In genomic region chr3:9902372-9903237, GRCh38 we compare ENCODE assay signal across 9 cellular contexts. TPM values are rescaled to one million over a fixed set of nuclear protein-coding genes. Genes with fewer than 3 reads are reported as not detected.
DNase-seq lines count a peak whose midpoint lies in the region; ATAC-seq, FAIRE-seq and TF ChIP-seq lines count a peak whose summit lies in the region.
"Had no signal": no experiment of that assay in that cellular context is flagged by ENCODE, and none has a peak within 500 bp of the region (broad histone marks: within the 10 kb centered on the region; RNA-seq: fewer than 3 reads in every experiment).

TSS of gene IL17RE (plus strand) at chr3:9902848. CDS start at chr3:9902933, 85 bp downstream.

- H3K27me3 ChIP-seq in ascending aorta (no peaks in the 10 kb centered on the region), HepG2 (ENCODE audit: control insufficient read depth in 1 of 2, insufficient read depth in 2 of 2, low read length in 2 of 2) (no peaks in the 10 kb centered on the region; a peak in 1 of 5 replicates), tibial artery (no peaks in the 10 kb centered on the region)
- H3K27me3 ChIP-seq: dorsolateral prefrontal cortex had no signal

- intact Hi-C loops in ascending aorta (cut with DNase I) (no loop called here), HepG2 (cut with micrococcal nuclease; ENCODE audit: unreplicated experiment) (loop anchor here (5.0 kb wide), 1 partner anchor 45 kb away; no protein-coding TSS in a partner anchor), tibial artery (cut with DNase I; ENCODE audit: low total_unique reads) (loop anchor here (5.0 kb wide), 1 partner anchor 400 kb away; no protein-coding TSS in a partner anchor)

- peaks cover 15% of the 10 kb centered on the region for H3K79me2 ChIP-seq in HepG2 (ENCODE audit: insufficient read depth, low read length)

- TF ChIP-seq CTCF in ascending aorta (IDR thresholded peaks at IDR 0.05) (no peak), HepG2 (CRISPR knock-in tag; IDR thresholded peaks at IDR 0.05) (no peak), tibial artery (IDR thresholded peaks at IDR 0.05) (no peak)

- peak; percentile 50 for ATAC-seq in activated CD8-positive, alpha-beta memory T cell treated with anti-CD3 and anti-CD28 coated beads, Interleukin-2, amount 10 ng/mL, durations not matched to agents 7 days and 5 days
- ATAC-seq in HepG2, result peak; percentile 70
- ATAC-seq in stimulated activated memory B cell treated with anti-CD40 and anti-IgM and Interleukin-4, amounts not matched to agents 10 μg/mL and 1 μg/mL and 100 μg/mL, for 72 hours, result no peak

- H3K27ac Mint-ChIP-seq in activated CD8-positive, alpha-beta memory T cell treated with anti-CD3 and anti-CD28 coated beads, Interleukin-2, amount 10 ng/mL, durations not matched to agents 7 days and 5 days, result peak within 1 kb of the TSS; percentile 25
- H3K27ac Mint-ChIP-seq in stimulated activated memory B cell treated with anti-CD40 and anti-IgM and Interleukin-4, amounts not matched to agents 10 μg/mL and 1 μg/mL and 100 μg/mL, for 72 hours, result no peak within 1 kb of the TSS

- H3K9me3 ChIP-seq in ascending aorta (no peaks in the 10 kb centered on the region), HepG2 (ENCODE audit: low read length) (no peaks in the 10 kb centered on the region), tibial artery (no peaks in the 10 kb centered on the region)

- no peak for TF ChIP-seq RAD21 in HepG2 (CRISPR knock-in tag; IDR thresholded peaks at IDR 0.05)

- FAIRE-seq in HepG2 (lab: Jason Lieb, UNC), result peak; percentile 40

- H3K4me1 Mint-ChIP-seq in activated CD8-positive, alpha-beta memory T cell treated with anti-CD3 and anti-CD28 coated beads, Interleukin-2, amount 10 ng/mL, durations not matched to agents 7 days and 5 days, result peaks cover 25% of the 10 kb centered on the region
- H3K4me1 Mint-ChIP-seq in stimulated activated memory B cell treated with anti-CD40 and anti-IgM and Interleukin-4, amounts not matched to agents 10 μg/mL and 1 μg/mL and 100 μg/mL, for 72 hours, result peaks cover 16% of the 10 kb centered on the region

- H3K9ac ChIP-seq in HepG2 (ENCODE audit: insufficient read depth, low read depth, low read length), result peak within 1 kb of the TSS; percentile 83

- H3K4me3 ChIP-seq in ascending aorta, result peak within 1 kb of the TSS in 1 of 2 donors; percentile 60
- H3K4me3 ChIP-seq in HepG2 (replicated peaks in 1 of 3; ENCODE audit: insufficient read depth in 1 of 3, low read depth in 2 of 3, low read length in 3 of 3), result peak within 1 kb of the TSS; percentile 76 to 92 (median 89)
- H3K4me3 ChIP-seq in tibial artery, result peak within 1 kb of the TSS; percentile 53 to 65

- H3K36me3 ChIP-seq in ascending aorta (no peaks in the 10 kb centered on the region), HepG2 (replicated peaks in 1 of 2; ENCODE audit: control insufficient read depth in 1 of 2, insufficient read depth in 2 of 2, low read length in 2 of 2) (peaks cover 5 to 9% of the 10 kb centered on the region in 2 experiments), tibial artery (peaks cover 8 to 15% (median 9%) of the 10 kb centered on the region in 3 donors)

- peak within 1 kb of the TSS; percentile 31 for H2AFZ ChIP-seq in HepG2 (ENCODE audit: low read length)

- in situ Hi-C loops in HepG2 (cut with HindIII; ENCODE audit: extremely low pct_ligation_motif_present, low pct_unique_long_range_greater_than_20kb), result no loop called here

- WGBS in HepG2 (ENCODE audit: low lambda C conversion rate), result 2% methylated on average over 12 of the region's 13 CpGs

- H3K27ac ChIP-seq in ascending aorta (peak within 1 kb of the TSS; percentile 82 to 84), HepG2 (ENCODE audit: extremely low read length, insufficient read depth, low read length) (peak within 1 kb of the TSS; percentile 92), tibial artery (peak within 1 kb of the TSS; percentile 79 to 82)

- CTCF ChIA-PET in activated CD8-positive, alpha-beta memory T cell treated with anti-CD3 and anti-CD28 coated beads, Interleukin-2, amount 10 ng/mL, durations not matched to agents 7 days and 5 days (lab: Charles Lee), result interaction anchor here (0.9 to 3.7 kb wide), 5 partner anchors 9 to 62 kb away, joined by 3 to 16 read pairs (median 3); partner anchors contain the start of gene CRELD1
- CTCF ChIA-PET in HepG2 (lab: Yijun Ruan, JAX; ENCODE audit: low intra/inter-chr PET ratio, low total read pairs), result no interaction called here

- H3K27me3 Mint-ChIP-seq in activated CD8-positive, alpha-beta memory T cell treated with anti-CD3 and anti-CD28 coated beads, Interleukin-2, amount 10 ng/mL, durations not matched to agents 7 days and 5 days, result no peaks in the 10 kb centered on the region
- no peaks in the 10 kb centered on the region for H3K27me3 Mint-ChIP-seq in stimulated activated memory B cell treated with anti-CD40 and anti-IgM and Interleukin-4, amounts not matched to agents 10 μg/mL and 1 μg/mL and 100 μg/mL, for 72 hours

- no peaks in the 10 kb centered on the region for H4K20me1 ChIP-seq in HepG2 (ENCODE audit: insufficient read depth, low read length)

- TF ChIP-seq POLR2A in HepG2 (IDR thresholded peaks at IDR 0.05; ENCODE audit: insufficient read depth in 1 of 2, low read depth in 2 of 2, low read length in 2 of 2), result peak; percentile 47 to 75

- POLR2A ChIA-PET in HepG2 (lab: Yijun Ruan, JAX), result interaction anchor here (0.7 to 9.3 kb wide), 20 partner anchors 9 to 500 kb away, joined by 3 to 298 read pairs (median 5); partner anchors contain the start of genes ARPC4, CIDEC, CRELD1 and IL17RC

- TF ChIP-seq EP300 in HepG2 (IDR thresholded peaks at IDR 0.05; ENCODE audit: low read depth in 2 of 2, low read length in 2 of 2) (no peak), HepG2 (CRISPR knock-in tag; IDR thresholded peaks at IDR 0.05; ENCODE audit: borderline replicate concordance) (peak; percentile 6; the same call in 1 of the 2 replicates)

- H3K36me3 Mint-ChIP-seq in activated CD8-positive, alpha-beta memory T cell treated with anti-CD3 and anti-CD28 coated beads, Interleukin-2, amount 10 ng/mL, durations not matched to agents 7 days and 5 days, result no peaks in the 10 kb centered on the region
- no peaks in the 10 kb centered on the region for H3K36me3 Mint-ChIP-seq in stimulated activated memory B cell treated with anti-CD40 and anti-IgM and Interleukin-4, amounts not matched to agents 10 μg/mL and 1 μg/mL and 100 μg/mL, for 72 hours

- BruUV-seq in HepG2 (replicated peaks; lab: Mats Ljungman, UMichigan), result no TSS peak

- H3K9me3 Mint-ChIP-seq in activated CD8-positive, alpha-beta memory T cell treated with anti-CD3 and anti-CD28 coated beads, Interleukin-2, amount 10 ng/mL, durations not matched to agents 7 days and 5 days (ENCODE audit: low read depth), result no peaks in the 10 kb centered on the region
- H3K9me3 Mint-ChIP-seq in stimulated activated memory B cell treated with anti-CD40 and anti-IgM and Interleukin-4, amounts not matched to agents 10 μg/mL and 1 μg/mL and 100 μg/mL, for 72 hours, result no peaks in the 10 kb centered on the region

- no peak for DNase-seq in activated CD8-positive, alpha-beta memory T cell treated with anti-CD3 and anti-CD28 coated beads, Interleukin-2, amount 10 ng/mL, durations not matched to agents 7 days and 5 days
- no peak for DNase-seq in activated CD8-positive, alpha-beta memory T cell treated with anti-CD3 and anti-CD28 coated beads, Interleukin-2, amount 50 U/mL, for 4 hours
- DNase-seq in ascending aorta (ENCODE audit: low spot score in 2 of 2) (peak in 1 of 2 donors; percentile 71), HepG2 (ENCODE audit: low spot score) (peak; percentile 41), tibial artery (peak in 1 of 2 donors; percentile 80), NCI-H2029 (lab: John Stamatoyannopoulos, UW) (no peak)
- no peak for DNase-seq in stimulated activated CD8-positive, alpha-beta memory T cell treated with anti-CD3 and anti-CD28 coated beads, Interleukin-4, amount 100 ng/mL, for 48 hours

- H3K4me1 ChIP-seq in ascending aorta (peaks cover 0 to 6% of the 10 kb centered on the region in 2 donors), HepG2 (ENCODE audit: insufficient read depth, low read length) (peaks cover 70% of the 10 kb centered on the region), tibial artery (peaks cover 0 to 46% (median 17%) of the 10 kb centered on the region in 4 donors)

- peak within 1 kb of the TSS; percentile 97 for H3K4me2 ChIP-seq in HepG2 (ENCODE audit: low read depth, low read length)

- no peak within 1 kb of the TSS for H3K4me3 Mint-ChIP-seq in activated CD8-positive, alpha-beta memory T cell treated with anti-CD3 and anti-CD28 coated beads, Interleukin-2, amount 10 ng/mL, durations not matched to agents 7 days and 5 days
- H3K4me3 Mint-ChIP-seq in stimulated activated memory B cell treated with anti-CD40 and anti-IgM and Interleukin-4, amounts not matched to agents 10 μg/mL and 1 μg/mL and 100 μg/mL, for 72 hours, result no peak within 1 kb of the TSS

RNA-seq across cellular contexts. Expression of gene IL17RE, which starts in this region (rescaled TPM):
- 1 to 10 TPM in 1 of 2 experiments, under 1 TPM in 1; 0.68 to 1.9 TPM for total RNA-seq in activated CD8-positive, alpha-beta memory T cell treated with anti-CD3 and anti-CD28 coated beads, Interleukin-2, amount 10 ng/mL, durations not matched to agents 7 days and 5 days
- total RNA-seq in ascending aorta, result 21.7 TPM
- total RNA-seq in HepG2 (2016; rRNA removed; fragmentation: Illumina TruSeq; extraction: Trizol), result 6.7 and 14.5 TPM in 2 replicates
- total RNA-seq in HepG2 (2016; cell fraction: cytosol; rRNA removed; fragmentation: Illumina TruSeq; extraction: Trizol; ENCODE audit: low read depth), result 2.7 and 3.5 TPM in 2 replicates
- total RNA-seq in HepG2 (2016; cell fraction: insoluble cytoplasmic fraction; rRNA removed; fragmentation: Illumina TruSeq; extraction: Trizol), result 6.0 and 11.8 TPM in 2 replicates
- 4.7 and 5.3 TPM in 2 replicates for total RNA-seq in HepG2 (2016; cell fraction: membrane; rRNA removed; fragmentation: Illumina TruSeq; extraction: Trizol)
- total RNA-seq in HepG2 (2016; cell fraction: nucleus; rRNA removed; fragmentation: Illumina TruSeq; extraction: Trizol), result 15.9 and 16.0 TPM in 2 replicates
- 24.1 and 36.3 TPM in 2 replicates for polyA plus RNA-seq in HepG2 (2011; rRNA removed)
- polyA plus RNA-seq in HepG2 (2011; cell fraction: cytosol; rRNA removed), result 12.1 and 13.8 TPM in 2 replicates
- 99.7 and 101 TPM in 2 replicates for polyA plus RNA-seq in HepG2 (2011; cell fraction: nucleus; rRNA removed)
- polyA plus RNA-seq in HepG2 (2012), result 13.7 and 18.1 TPM in 2 replicates
- polyA plus RNA-seq in HepG2 (2016; cell fraction: cytosol; fragmentation: Illumina TruSeq; extraction: Trizol; ENCODE audit: low read depth), result 2.0 and 2.3 TPM in 2 replicates
- 7.0 and 8.1 TPM in 2 replicates for polyA plus RNA-seq in HepG2 (2016; cell fraction: insoluble cytoplasmic fraction; fragmentation: Illumina TruSeq; extraction: Trizol; ENCODE audit: low read depth)
- polyA plus RNA-seq in HepG2 (2016; cell fraction: membrane; fragmentation: Illumina TruSeq; extraction: Trizol; ENCODE audit: low read depth), result 3.3 and 3.7 TPM in 2 replicates
- polyA plus RNA-seq in HepG2 (2016; cell fraction: nucleus; fragmentation: Illumina TruSeq; extraction: Trizol; ENCODE audit: insufficient read depth, low read depth), result 31.0 and 39.3 TPM in 2 replicates
- polyA minus RNA-seq in HepG2 (2011; rRNA and poly(A)+ RNA removed; ENCODE audit: low replicate concordance), result 2.4 and 35.1 TPM in 2 replicates
- 6.0 and 7.9 TPM in 2 replicates for polyA minus RNA-seq in HepG2 (2011; cell fraction: cytosol; rRNA and poly(A)+ RNA removed)
- polyA minus RNA-seq in HepG2 (2011; cell fraction: nucleus; rRNA and poly(A)+ RNA removed), result 22.7 and 33.4 TPM in 2 replicates
